Comparison of ENCODE assay signal across 1 cellular context in genomic region chr6:35425284-35425683, GRCh38.
TF ChIP-seq lines count a peak whose summit lies in the region.

No MANE protein-coding gene starts in this region.

TF ChIP-seq in IMR-90, 13 proteins besides CTCF, POLR2A, EP300 and RAD21:
- TF ChIP-seq FOS (IDR thresholded peaks at IDR 0.05; ENCODE audit: low read depth, low read length), result peak; percentile 84
- TF ChIP-seq CHD1 (IDR thresholded peaks at IDR 0.05; ENCODE audit: low read depth, low read length), result no peak
- TF ChIP-seq ELK1 (IDR thresholded peaks at IDR 0.05; ENCODE audit: borderline replicate concordance, low read depth, low read length), result no peak
- peak; percentile 78 for TF ChIP-seq CEBPB (IDR thresholded peaks at IDR 0.05; ENCODE audit: low read depth, low read length)
